ENCODE assay signal across 8 cellular contexts in genomic region chr5:113678924-113679575, GRCh38.
DNase-seq lines count a peak whose midpoint lies in the region; ATAC-seq and TF ChIP-seq lines count a peak whose summit lies in the region.

No MANE protein-coding gene starts in this region.

- peak overlapping the region in 1 of 3 donors; percentile 28 for H3K27ac ChIP-seq in right lobe of liver

- H3K4me3 ChIP-seq in cardiac fibroblast (replicated peaks in 1 of 2; ENCODE audit: low read depth in 2 of 2, low read length in 2 of 2) (no peak overlapping the region), right lobe of liver (no peak overlapping the region)

- no peaks in the 10 kb centered on the region for H3K9me3 ChIP-seq in right lobe of liver

- ATAC-seq in HG03139 (IDR thresholded peaks at IDR 0.05; ENCODE audit: unreplicated experiment) (peak; percentile 59), right lobe of liver (peak; percentile 82 to 93 (median 88)), GM19452 (IDR thresholded peaks at IDR 0.05; ENCODE audit: unreplicated experiment) (no peak)

- intact Hi-C loops in right lobe of liver (cut with DNase I), result no loop called here

- H3K4me1 ChIP-seq in right lobe of liver, result no peaks in the 10 kb centered on the region

- H3K36me3 ChIP-seq in right lobe of liver, result no peaks in the 10 kb centered on the region

- 21% methylated on average over 7 of the region's 7 CpGs for WGBS in right lobe of liver (ENCODE audit: insufficient coverage, low coverage, low lambda C conversion rate, missing lambda C conversion rate)

- no peak for TF ChIP-seq POLR2A in right lobe of liver (IDR thresholded peaks at IDR 0.05)

- DNase-seq in AG20443 (ENCODE audit: low spot score) (peak; percentile 59), NOMO-1 treated with DMSO at 0.1 percent for 48 hours (lab: John Stamatoyannopoulos, UW; ENCODE audit: unreplicated experiment) (peak; percentile 48), cardiac fibroblast (ENCODE audit: low read depth in 2 of 2) (peak; percentile 62 to 64), right lobe of liver (no peak), middle frontal gyrus (ENCODE audit: extremely low spot score, low spot score) (no peak)

- no peaks in the 10 kb centered on the region for H3K27me3 ChIP-seq in right lobe of liver

- TF ChIP-seq CTCF in GM12873 (IDR thresholded peaks at IDR 0.05; ENCODE audit: insufficient read depth, low read depth, low read length, missing control alignments) (peak; percentile 55), cardiac fibroblast (IDR thresholded peaks at IDR 0.05; ENCODE audit: low read depth, low read length) (peak; percentile 83), right lobe of liver (IDR thresholded peaks at IDR 0.05) (peak; percentile 65 to 74 (median 72))

Comparison
In these comparisons a context has a peak if more than half of its experiments do, and no peak if none do; other contexts are left out.
1. DNase-seq: peak in AG20443 (single experiment), NOMO-1 treated with DMSO at 0.1 percent for 48 hours (single experiment) and cardiac fibroblast (2 of 2); none in right lobe of liver (0 of 3) and middle frontal gyrus (single experiment).
2. Peak in every context shown above with its lines, with median percentiles within 50 percentile points of each other: CTCF ChIP-seq.